25 cellular contexts compared by ENCODE assay signal in genomic region chr10:107900131-107900530, GRCh38.
DNase-seq lines count a peak whose midpoint lies in the region; ATAC-seq, FAIRE-seq and TF ChIP-seq lines count a peak whose summit lies in the region.
"Had no signal": no experiment of that assay in that cellular context is flagged by ENCODE, and none has a peak within 500 bp of the region (broad histone marks: within the 10 kb centered on the region; RNA-seq: fewer than 3 reads in every experiment).

No MANE protein-coding gene starts in this region.

- H3K27ac Mint-ChIP-seq in neural crest cell (ENCODE audit: unreplicated experiment) (peak overlapping the region; percentile 19), nephron progenitor cell (no peak overlapping the region)
- H3K27ac Mint-ChIP-seq: CD14-positive monocyte; CD4-positive, alpha-beta memory T cell; CD4-positive, CD25-positive, alpha-beta regulatory T cell; CD8-positive, alpha-beta memory T cell had no signal

- ATAC-seq in GM12878 (no peak), HG03354 (IDR thresholded peaks at IDR 0.05; ENCODE audit: poor library complexity, severe bottlenecking, unreplicated experiment) (no peak)

- no peak for TF ChIP-seq CTCF in HEK293 (tag by site-specific recombination; IDR thresholded peaks at IDR 0.05)
- no peak for TF ChIP-seq CTCF in WERI-Rb-1 (IDR thresholded peaks at IDR 0.05; ENCODE audit: low read depth, low read length)
- TF ChIP-seq CTCF in GM12878 (IDR thresholded peaks at IDR 0.05 in 2 of 3, conservative IDR thresholded peaks at IDR 0.05 in 1 of 3; ENCODE audit: control insufficient read depth in 2 of 3, extremely low read depth in 1 of 3, insufficient read depth in 1 of 3, low read depth in 3 of 3, low read length in 3 of 3), result no peak
- no peak for TF ChIP-seq CTCF in neural crest cell (conservative IDR thresholded peaks at IDR 0.05)
- no peak for TF ChIP-seq CTCF in nephron progenitor cell (IDR thresholded peaks at IDR 0.05)

- no peak for DNase-seq in WERI-Rb-1
- no peak for DNase-seq in GM12878 (ENCODE audit: low read depth, low spot score)
- DNase-seq in neural crest cell (ENCODE audit: low read depth, low spot score), result no peak
- DNase-seq in DMS 273 treated with DMSO at 0.1 percent for 48 hours (lab: John Stamatoyannopoulos, UW), result no peak
- no peak for DNase-seq in DMS153 (lab: John Stamatoyannopoulos, UW)
- no peak for DNase-seq in nephron progenitor cell
- DNase-seq: 8988T; ACHN; BE2C; C1 segment of cervical spinal cord; CD4-positive, alpha-beta memory T cell; CD4-positive, CD25-positive, alpha-beta regulatory T cell; CD8-positive, alpha-beta memory T cell; COR-L47; DMS53; DMS79; DND-41; EL; GDM1 had no signal

- TF ChIP-seq EP300 in GM12878 (IDR thresholded peaks at IDR 0.05; ENCODE audit: borderline replicate concordance in 1 of 2, control insufficient read depth in 1 of 2, low read depth in 2 of 2, low read length in 2 of 2), result no peak

- H3K9me3 Mint-ChIP-seq in neural crest cell (no peaks in the 10 kb centered on the region), nephron progenitor cell (no peaks in the 10 kb centered on the region)
- H3K9me3 Mint-ChIP-seq: CD14-positive monocyte had no signal

- no peaks in the 10 kb centered on the region for H3K27me3 ChIP-seq in WERI-Rb-1 (ENCODE audit: insufficient read depth, low read depth, severe bottlenecking)
- H3K27me3 ChIP-seq in GM12878 (replicated peaks in 1 of 2; ENCODE audit: control insufficient read depth in 2 of 2, insufficient read depth in 2 of 2, low read length in 1 of 2), result no peaks in the 10 kb centered on the region
- H3K27me3 ChIP-seq: BE2C, BLaER1 had no signal

- FAIRE-seq in GM12878 (lab: Jason Lieb, UNC), result no peak
- FAIRE-seq: A204.1, GM12891 had no signal

- TF ChIP-seq POLR2A in GM12878 (IDR thresholded peaks at IDR 0.05; ENCODE audit: low read depth, low read length), result no peak

- no peaks in the 10 kb centered on the region for H3K9me3 ChIP-seq in HEK293 (ENCODE audit: control insufficient read depth, insufficient read depth, low read depth, low read length)
- no peaks in the 10 kb centered on the region for H3K9me3 ChIP-seq in WERI-Rb-1 (ENCODE audit: severe bottlenecking)
- H3K9me3 ChIP-seq in GM12878 (replicated peaks; ENCODE audit: control insufficient read depth, insufficient read depth, low read length), result no peaks in the 10 kb centered on the region
- H3K9me3 ChIP-seq: BE2C, BLaER1 had no signal

- SMC1A ChIA-PET in GM12878 (lab: Charles Lee; ENCODE audit: uncharacterized antibody, unreplicated experiment), result interaction anchor here (1.0 to 1.6 kb wide), 3 partner anchors 8 to 41 kb away, joined by 3 to 5 read pairs (median 3); no protein-coding TSS in a partner anchor

- 37% methylated on average over 5 of the region's 5 CpGs for WGBS in GM12878 (ENCODE audit: insufficient coverage, insufficient replicate concordance, low lambda C conversion rate, missing lambda C conversion rate)

- no TSS peak for BruUV-seq in GM12878 (replicated peaks; lab: Mats Ljungman, UMichigan)

- H3K36me3 Mint-ChIP-seq in neural crest cell (ENCODE audit: low read depth) (no peaks in the 10 kb centered on the region), nephron progenitor cell (ENCODE audit: low read depth) (no peaks in the 10 kb centered on the region)
- H3K36me3 Mint-ChIP-seq: CD14-positive monocyte; CD4-positive, alpha-beta memory T cell; CD4-positive, CD25-positive, alpha-beta regulatory T cell; CD8-positive, alpha-beta memory T cell had no signal

- H3K4me2 ChIP-seq in GM12878 (ENCODE audit: control insufficient read depth, insufficient read depth), result no peak overlapping the region
- H3K4me2 ChIP-seq: BLaER1 had no signal

- CTCF ChIA-PET in HEK293 (lab: Yijun Ruan, JAX) (no interaction called here), GM12878 (lab: Yijun Ruan, JAX) (no interaction called here)

- H3K27ac ChIP-seq in HEK293 (ENCODE audit: extremely low read depth, low read depth, low read length), result no peak overlapping the region
- H3K27ac ChIP-seq in WERI-Rb-1, result peak overlapping the region; percentile 22
- H3K27ac ChIP-seq in GM12878 (ENCODE audit: control insufficient read depth, insufficient read depth), result no peak overlapping the region
- H3K27ac ChIP-seq: BLaER1 had no signal

- H4K20me1 ChIP-seq in GM12878 (ENCODE audit: control insufficient read depth, insufficient read depth), result no peaks in the 10 kb centered on the region
- H4K20me1 ChIP-seq: BLaER1 had no signal

- no peak overlapping the region for H3K9ac ChIP-seq in GM12878 (ENCODE audit: control insufficient read depth, insufficient read depth, low read length)
- H3K9ac ChIP-seq: BLaER1 had no signal

- H3K27me3 Mint-ChIP-seq in neural crest cell (ENCODE audit: low read depth) (no peaks in the 10 kb centered on the region), nephron progenitor cell (ENCODE audit: low read depth, poor library complexity) (peaks cover 6% of the 10 kb centered on the region)
- H3K27me3 Mint-ChIP-seq: CD4-positive, alpha-beta memory T cell; CD4-positive, CD25-positive, alpha-beta regulatory T cell; CD8-positive, alpha-beta memory T cell had no signal

- H3K79me2 ChIP-seq in GM12878 (ENCODE audit: control insufficient read depth, insufficient read depth, low read length), result no peaks in the 10 kb centered on the region

- RAD21 ChIA-PET in GM12878 (lab: Charles Lee; ENCODE audit: unreplicated experiment), result no interaction called here

- H3K36me3 ChIP-seq in HEK293 (ENCODE audit: control insufficient read depth in 2 of 2, insufficient read depth in 1 of 2, low read length in 2 of 2), result no peaks in the 10 kb centered on the region
- H3K36me3 ChIP-seq in WERI-Rb-1, result no peaks in the 10 kb centered on the region
- H3K36me3 ChIP-seq in GM12878 (ENCODE audit: control insufficient read depth in 2 of 2, insufficient read depth in 2 of 2, low read length in 1 of 2), result no peaks in the 10 kb centered on the region
- H3K36me3 ChIP-seq: BE2C, BLaER1 had no signal

- no peak for TF ChIP-seq RAD21 in GM12878 (IDR thresholded peaks at IDR 0.05; ENCODE audit: insufficient read depth, low read depth, low read length)

- no peak overlapping the region for H2AFZ ChIP-seq in GM12878 (ENCODE audit: control insufficient read depth, low read depth, low read length)

- intact Hi-C loops in GM12878 (cut with micrococcal nuclease; ENCODE audit: unreplicated experiment), result no loop called here

- H3K4me3 ChIP-seq in HEK293 (ENCODE audit: low read depth, low read length) (no peak overlapping the region), WERI-Rb-1 (ENCODE audit: low read depth, low read length) (no peak overlapping the region), GM12878 (no peak overlapping the region)
- H3K4me3 ChIP-seq: BLaER1 had no signal

- in situ Hi-C loops in GM12878 (cut with MboI), result no loop called here

- H3K4me1 ChIP-seq in HEK293 (ENCODE audit: control insufficient read depth, insufficient read depth, low read length), result no peaks in the 10 kb centered on the region
- no peaks in the 10 kb centered on the region for H3K4me1 ChIP-seq in GM12878 (ENCODE audit: control insufficient read depth, insufficient read depth, low read length)
- H3K4me1 ChIP-seq: BE2C, BLaER1 had no signal

- no peaks in the 10 kb centered on the region for H3K4me1 Mint-ChIP-seq in neural crest cell
- no peaks in the 10 kb centered on the region for H3K4me1 Mint-ChIP-seq in nephron progenitor cell
- H3K4me1 Mint-ChIP-seq: CD14-positive monocyte; CD4-positive, alpha-beta memory T cell; CD4-positive, CD25-positive, alpha-beta regulatory T cell; CD8-positive, alpha-beta memory T cell had no signal

- H3K4me3 Mint-ChIP-seq in neural crest cell, result no peak overlapping the region
- no peak overlapping the region for H3K4me3 Mint-ChIP-seq in nephron progenitor cell
- H3K4me3 Mint-ChIP-seq: CD14-positive monocyte; CD4-positive, alpha-beta memory T cell; CD4-positive, CD25-positive, alpha-beta regulatory T cell; CD8-positive, alpha-beta memory T cell had no signal

- POLR2A ChIA-PET in HEK293 (lab: Yijun Ruan, JAX), result no interaction called here
- POLR2A ChIA-PET in GM12878 (lab: Charles Lee), result no interaction called here

TF ChIP-seq in HEK293, 187 proteins besides CTCF, POLR2A, EP300 and RAD21 (continues in another document):
- TF ChIP-seq TRIM28 (IDR thresholded peaks at IDR 0.05; ENCODE audit: borderline replicate concordance, low read length) (no peak), ZNF473 (tag by site-specific recombination; IDR thresholded peaks at IDR 0.05) (no peak)
- TF ChIP-seq, protein P1, sequence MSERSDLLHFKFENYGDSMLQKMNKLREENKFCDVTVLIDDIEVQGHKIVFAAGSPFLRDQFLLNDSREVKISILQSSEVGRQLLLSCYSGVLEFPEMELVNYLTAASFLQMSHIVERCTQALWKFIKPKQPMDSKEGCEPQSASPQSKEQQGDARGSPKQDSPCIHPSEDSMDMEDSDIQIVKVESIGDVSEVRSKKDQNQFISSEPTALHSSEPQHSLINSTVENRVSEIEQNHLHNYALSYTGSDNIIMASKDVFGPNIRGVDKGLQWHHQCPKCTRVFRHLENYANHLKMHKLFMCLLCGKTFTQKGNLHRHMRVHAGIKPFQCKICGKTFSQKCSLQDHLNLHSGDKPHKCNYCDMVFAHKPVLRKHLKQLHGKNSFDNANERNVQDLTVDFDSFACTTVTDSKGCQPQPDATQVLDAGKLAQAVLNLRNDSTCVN (tag by site-specific recombination; optimal IDR thresholded peaks at IDR 0.05), result no peak

TF ChIP-seq in GM12878, 131 proteins besides CTCF, POLR2A, EP300 and RAD21:
- TF ChIP-seq PKNOX1 (IDR thresholded peaks at IDR 0.05), result no peak
- TF ChIP-seq PAX8 (IDR thresholded peaks at IDR 0.05), result no peak
- TF ChIP-seq MTA2 (IDR thresholded peaks at IDR 0.05; ENCODE audit: low read depth), result no peak
- no peak for TF ChIP-seq EED (IDR thresholded peaks at IDR 0.05; ENCODE audit: low read depth)
- TF ChIP-seq ATF7 (IDR thresholded peaks at IDR 0.05; ENCODE audit: low read depth), result peak; percentile 41; the same call in 1 of the 2 replicates

Comparison
In these comparisons a context has a peak if more than half of its experiments do, and no peak if none do; other contexts are left out.
1. Of the 9 proteins assayed by ChIP-seq in both HEK293 and GM12878: peak only in HEK293: ATF2; only in GM12878: none; in both: none; in neither: 8.